In the genomic region with DNA sequence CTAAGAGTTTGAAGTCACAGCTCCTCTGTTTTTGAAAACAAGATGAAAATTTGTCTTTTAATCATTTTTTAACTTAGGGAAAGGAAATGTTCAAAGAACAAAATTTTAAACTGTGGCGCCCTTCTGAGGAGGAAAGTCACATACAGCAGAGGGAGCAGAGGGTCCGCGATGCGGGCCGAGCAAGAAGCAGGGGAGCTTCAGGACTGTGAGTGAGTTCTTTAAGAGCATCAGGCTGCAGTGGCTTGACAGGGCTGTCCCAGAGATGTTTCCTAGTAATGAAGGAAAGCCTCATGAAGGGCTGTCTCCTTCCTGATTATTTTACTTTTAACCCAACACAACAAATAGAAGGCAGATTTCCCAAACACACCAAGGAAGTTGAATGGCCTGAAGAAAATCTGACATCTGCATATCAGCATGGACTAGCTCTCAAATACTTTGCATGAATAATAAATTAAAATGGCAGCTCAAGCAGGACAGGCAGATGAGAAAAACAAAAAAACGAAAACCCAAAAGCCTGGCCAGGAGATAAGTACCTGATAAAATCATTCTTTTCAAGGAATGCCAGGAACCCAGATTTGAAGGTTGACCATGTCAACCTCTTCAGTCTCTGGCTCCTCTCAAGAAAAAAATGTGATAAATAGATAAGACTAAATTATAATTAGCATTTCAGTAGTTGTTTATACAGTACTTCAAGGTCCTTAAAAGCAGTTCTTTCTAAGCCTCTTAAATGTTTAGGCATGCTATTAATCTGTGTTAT, we compare ENCODE assay signal across 23 cellular contexts.
DNase-seq lines count a peak whose midpoint lies in the region; ATAC-seq, FAIRE-seq and TF ChIP-seq lines count a peak whose summit lies in the region.
"Had no signal": no experiment of that assay in that cellular context is flagged by ENCODE, and none has a peak within 500 bp of the region (broad histone marks: within the 10 kb centered on the region; RNA-seq: fewer than 3 reads in every experiment).

No MANE protein-coding gene starts in this region.

- no peaks in the 10 kb centered on the region for H3K79me2 ChIP-seq in K562 (ENCODE audit: control insufficient read depth, insufficient read depth, low read length)
- H3K79me2 ChIP-seq in smooth muscle cell (ENCODE audit: low read depth), result no peaks in the 10 kb centered on the region

- H3K4me3 Mint-ChIP-seq in activated CD8-positive, alpha-beta memory T cell treated with anti-CD3 and anti-CD28 coated beads, Interleukin-2, amount 10 ng/mL, durations not matched to agents 7 days and 5 days, result no peak overlapping the region
- H3K4me3 Mint-ChIP-seq: CD4-positive, CD25-positive, alpha-beta regulatory T cell had no signal

- TF ChIP-seq RAD21 in K562 (CRISPR knock-in tag; conservative IDR thresholded peaks at IDR 0.05 in 1 of 2, IDR thresholded peaks at IDR 0.05 in 1 of 2), result no peak

- peak; percentile 9 for DNase-seq in SK-N-DZ (ENCODE audit: low spot score)
- DNase-seq in K562 (ENCODE audit: extremely low read depth in 1 of 4, low spot score in 3 of 4), result no peak
- no peak for DNase-seq in smooth muscle cell (lab: John Stamatoyannopoulos, UW; ENCODE audit: unreplicated experiment)
- no peak for DNase-seq in activated CD8-positive, alpha-beta memory T cell treated with anti-CD3 and anti-CD28 coated beads, Interleukin-2, amount 10 ng/mL, durations not matched to agents 7 days and 5 days
- DNase-seq in upper lobe of right lung, result no peak
- DNase-seq: CD4-positive, CD25-positive, alpha-beta regulatory T cell; EL; GF-D8; KBM-7; MM.1S; NCI-H1048; NCI-H1417 treated with DMSO at 0.1 percent for 48 hours; NCI-H187; NCI-H2107; NCI-H446 treated with DMSO at 0.1 percent for 48 hours; NCI-H526 treated with DMSO at 0.1 percent for 48 hours; PC-9 had no signal

- in situ Hi-C loops in K562 (cut with MboI), result no loop called here

- H3K9me3 Mint-ChIP-seq in activated CD8-positive, alpha-beta memory T cell treated with anti-CD3 and anti-CD28 coated beads, Interleukin-2, amount 10 ng/mL, durations not matched to agents 7 days and 5 days (ENCODE audit: low read depth), result no peaks in the 10 kb centered on the region

- 40% methylated on average over 3 of the region's 6 CpGs for WGBS in K562 (ENCODE audit: insufficient coverage, low coverage, missing lambda C conversion rate)
- 66 to 74% methylated on average over 5 to 6 of the region's 6 CpGs for whole genome bisulfite sequencing in mesodermal cell (ENCODE audit: insufficient coverage in 2 of 2), 2 experiments
- 67% methylated on average over 6 of the region's 6 CpGs for WGBS in smooth muscle cell (ENCODE audit: low lambda C conversion rate)

- H3K4me3 ChIP-seq in K562 (no peak overlapping the region), mesodermal cell (ENCODE audit: extremely low read depth, insufficient read depth, low read length, poor library complexity, severe bottlenecking) (no peak overlapping the region), smooth muscle cell (no peak overlapping the region), upper lobe of right lung (no peak overlapping the region)
- H3K4me3 ChIP-seq: PC-9 had no signal

- H3K27me3 Mint-ChIP-seq in activated CD8-positive, alpha-beta memory T cell treated with anti-CD3 and anti-CD28 coated beads, Interleukin-2, amount 10 ng/mL, durations not matched to agents 7 days and 5 days, result peaks cover 19% of the 10 kb centered on the region
- H3K27me3 Mint-ChIP-seq: CD4-positive, CD25-positive, alpha-beta regulatory T cell had no signal

- H3K27ac Mint-ChIP-seq in activated CD8-positive, alpha-beta memory T cell treated with anti-CD3 and anti-CD28 coated beads, Interleukin-2, amount 10 ng/mL, durations not matched to agents 7 days and 5 days, result no peak overlapping the region

- intact Hi-C loops in K562 (cut with micrococcal nuclease), result no loop called here
- intact Hi-C loops in upper lobe of right lung (cut with DNase I), result no loop called here

- no peak for FAIRE-seq in K562 (lab: Jason Lieb, UNC)
- FAIRE-seq: H54, HepG2 had no signal

- H3K4me1 Mint-ChIP-seq in activated CD8-positive, alpha-beta memory T cell treated with anti-CD3 and anti-CD28 coated beads, Interleukin-2, amount 10 ng/mL, durations not matched to agents 7 days and 5 days, result no peaks in the 10 kb centered on the region

- ATAC-seq in K562 (peak; percentile 15; the same call in 1 of the 3 replicates), HG03280 (IDR thresholded peaks at IDR 0.05; ENCODE audit: unreplicated experiment) (no peak), upper lobe of right lung (no peak)
- no peak for ATAC-seq in activated CD8-positive, alpha-beta memory T cell treated with anti-CD3 and anti-CD28 coated beads, Interleukin-2, amount 10 ng/mL, durations not matched to agents 7 days and 5 days
- ATAC-seq: HepG2 had no signal

- H3K27me3 ChIP-seq in K562 (ENCODE audit: control insufficient read depth in 2 of 2, insufficient read depth in 2 of 2, low read length in 2 of 2) (no peaks in the 10 kb centered on the region), smooth muscle cell (ENCODE audit: low read depth) (no peaks in the 10 kb centered on the region), upper lobe of right lung (no peaks in the 10 kb centered on the region)

- POLR2A ChIA-PET in K562 (lab: Yijun Ruan, JAX), result interaction anchor here (1.1 kb wide), 1 partner anchor 13 kb away, joined by 4 read pairs; no protein-coding TSS in a partner anchor

- H3K9ac ChIP-seq in K562 (ENCODE audit: insufficient read depth in 1 of 2, low read depth in 2 of 2, low read length in 2 of 2), result no peak overlapping the region
- H3K9ac ChIP-seq in smooth muscle cell (ENCODE audit: low read depth), result no peak overlapping the region

- H3K9me3 ChIP-seq in K562 (replicated peaks; ENCODE audit: control insufficient read depth, insufficient read depth, low read depth, low read length), result no peaks in the 10 kb centered on the region
- no peaks in the 10 kb centered on the region for H3K9me3 ChIP-seq in mesodermal cell (ENCODE audit: control insufficient read depth, low read length)
- no peaks in the 10 kb centered on the region for H3K9me3 ChIP-seq in smooth muscle cell (replicated peaks; ENCODE audit: low read depth)
- H3K9me3 ChIP-seq in upper lobe of right lung, result no peaks in the 10 kb centered on the region

- no peaks in the 10 kb centered on the region for H3K9me1 ChIP-seq in K562 (ENCODE audit: control insufficient read depth, insufficient read depth, low read length)

- no peaks in the 10 kb centered on the region for H3F3A ChIP-seq in smooth muscle cell (ENCODE audit: low read depth)

- CTCF ChIA-PET in K562 (lab: Yijun Ruan, JAX; ENCODE audit: low intra/inter-chr PET ratio), result no interaction called here
- CTCF ChIA-PET in activated CD8-positive, alpha-beta memory T cell treated with anti-CD3 and anti-CD28 coated beads, Interleukin-2, amount 10 ng/mL, durations not matched to agents 7 days and 5 days (lab: Charles Lee), result no interaction called here

- H3K4me2 ChIP-seq in K562 (ENCODE audit: insufficient read depth, low read length) (no peak overlapping the region), smooth muscle cell (no peak overlapping the region)
- H3K4me2 ChIP-seq: PC-9 had no signal

- H3K27ac ChIP-seq in K562 (ENCODE audit: extremely low read depth, low read depth, low read length) (no peak overlapping the region), mesodermal cell (ENCODE audit: low read depth, low read length, severe bottlenecking) (peak overlapping the region; percentile 43), smooth muscle cell (ENCODE audit: low read depth) (no peak overlapping the region), upper lobe of right lung (no peak overlapping the region)
- H3K27ac ChIP-seq: HL-60, PC-9, RWPE1 had no signal

- no peak for TF ChIP-seq EP300 in K562 (IDR thresholded peaks at IDR 0.05; ENCODE audit: low read length)

- H2AFZ ChIP-seq in K562 (ENCODE audit: low read depth, low read length) (peak overlapping the region; percentile 3; the same call in 1 of the 2 replicates), smooth muscle cell (ENCODE audit: low read depth) (peak overlapping the region; percentile 61)
- H2AFZ ChIP-seq: PC-9 had no signal

- no TSS peak for BruUV-seq in K562 (replicated peaks; lab: Mats Ljungman, UMichigan)

- no peaks in the 10 kb centered on the region for H3K36me3 Mint-ChIP-seq in activated CD8-positive, alpha-beta memory T cell treated with anti-CD3 and anti-CD28 coated beads, Interleukin-2, amount 10 ng/mL, durations not matched to agents 7 days and 5 days
- H3K36me3 Mint-ChIP-seq: CD4-positive, CD25-positive, alpha-beta regulatory T cell had no signal

- peaks cover 0 to 53% of the 10 kb centered on the region in 2 experiments for H3K4me1 ChIP-seq in K562 (replicated peaks in 1 of 2; ENCODE audit: control insufficient read depth in 2 of 2, insufficient read depth in 2 of 2, low read length in 2 of 2)
- peaks cover 7% of the 10 kb centered on the region for H3K4me1 ChIP-seq in mesodermal cell (ENCODE audit: control insufficient read depth, insufficient read depth, low read length, poor library complexity, severe bottlenecking)
- H3K4me1 ChIP-seq in smooth muscle cell (ENCODE audit: low read depth), result no peaks in the 10 kb centered on the region
- H3K4me1 ChIP-seq in upper lobe of right lung, result peaks cover 10% of the 10 kb centered on the region

- no peak for TF ChIP-seq POLR2A in K562 (conservative IDR thresholded peaks at IDR 0.05)

- H3K36me3 ChIP-seq in K562 (ENCODE audit: control insufficient read depth, insufficient read depth, low read length) (no peaks in the 10 kb centered on the region), mesodermal cell (ENCODE audit: control insufficient read depth, insufficient read depth, low read length) (no peaks in the 10 kb centered on the region), smooth muscle cell (ENCODE audit: low read depth) (no peaks in the 10 kb centered on the region), upper lobe of right lung (no peaks in the 10 kb centered on the region)

- no peaks in the 10 kb centered on the region for H4K20me1 ChIP-seq in K562 (replicated peaks; ENCODE audit: control insufficient read depth, insufficient read depth, low read length)
- H4K20me1 ChIP-seq in smooth muscle cell (ENCODE audit: low read depth), result no peaks in the 10 kb centered on the region

- no peak for TF ChIP-seq CTCF in K562 (IDR thresholded peaks at IDR 0.05 in 2 of 3, conservative IDR thresholded peaks at IDR 0.05 in 1 of 3; ENCODE audit: insufficient read depth in 2 of 3, low read depth in 1 of 3, low read length in 3 of 3)
- TF ChIP-seq CTCF in smooth muscle cell (IDR thresholded peaks at IDR 0.05; ENCODE audit: borderline replicate concordance, insufficient read depth, poor library complexity, severe bottlenecking), result no peak
- TF ChIP-seq CTCF in upper lobe of right lung (IDR thresholded peaks at IDR 0.05), result no peak

TF ChIP-seq in K562, 482 proteins besides CTCF, POLR2A, EP300 and RAD21 (continues in another document):
- TF ChIP-seq TEAD4 (IDR thresholded peaks at IDR 0.05; ENCODE audit: low read length) (0 out of 2 replicates have a peak, but pooled peaks have one; percentile 25), TEAD4 (CRISPR knock-in tag; IDR thresholded peaks at IDR 0.05; ENCODE audit: borderline replicate concordance) (no peak), MEIS2 (IDR thresholded peaks at IDR 0.05; ENCODE audit: partially characterized antibody) (peak; percentile 52)
